In genomic region chr6:33392979-33393378, GRCh38 we compare ENCODE assay signal across 9 cellular contexts. TPM values are rescaled to one million over a fixed set of nuclear protein-coding genes. Genes with fewer than 3 reads are reported as not detected.
DNase-seq lines count a peak whose midpoint lies in the region; ATAC-seq and TF ChIP-seq lines count a peak whose summit lies in the region.
"Had no signal": no experiment of that assay in that cellular context is flagged by ENCODE, and none has a peak within 500 bp of the region (broad histone marks: within the 10 kb centered on the region; RNA-seq: fewer than 3 reads in every experiment).

No MANE protein-coding gene starts in this region.

- H3K4me3 Mint-ChIP-seq in activated naive CD4-positive, alpha-beta T cell treated with anti-CD3 and anti-CD28 coated beads, Interleukin-2, amount 10 ng/mL, durations not matched to agents 7 days and 5 days: peak overlapping the region; percentile 87
- H3K4me3 Mint-ChIP-seq in stimulated activated naive CD8-positive, alpha-beta T cell treated with anti-CD3 and anti-CD28 coated beads, Interleukin-15, amount 100 ng/mL, for 72 hours: peak overlapping the region; percentile 94 to 97

- H3K4me3 ChIP-seq in RWPE2 (ENCODE audit: severe bottlenecking) (peak overlapping the region; percentile 64), fibroblast of lung (replicated peaks in 1 of 4; ENCODE audit: control extremely low read depth in 1 of 4, insufficient read depth in 1 of 4, low read depth in 3 of 4, low read length in 4 of 4) (peak overlapping the region; percentile 57 to 95 (median 74))
- H3K4me3 ChIP-seq: lung had no signal

- H3K4me2 ChIP-seq in fibroblast of lung (ENCODE audit: extremely low read depth, insufficient read depth, low read length): peak overlapping the region; percentile 84

- peaks cover 4% of the 10 kb centered on the region for H3K27me3 Mint-ChIP-seq in activated naive CD4-positive, alpha-beta T cell treated with anti-CD3 and anti-CD28 coated beads, Interleukin-2, amount 10 ng/mL, durations not matched to agents 7 days and 5 days
- no peaks in the 10 kb centered on the region for H3K27me3 Mint-ChIP-seq in stimulated activated naive CD8-positive, alpha-beta T cell treated with anti-CD3 and anti-CD28 coated beads, Interleukin-15, amount 100 ng/mL, for 72 hours

- H3K27ac ChIP-seq in RWPE2 (ENCODE audit: poor library complexity, severe bottlenecking): peak overlapping the region; percentile 67
- H3K27ac ChIP-seq in fibroblast of lung (ENCODE audit: insufficient read depth, low read length): peak overlapping the region; percentile 75
- H3K27ac ChIP-seq in substantia nigra (ENCODE audit: low read depth, low read length, poor library complexity, severe bottlenecking): no peak overlapping the region

- H3K9me3 ChIP-seq in RWPE2 (ENCODE audit: severe bottlenecking): no peaks in the 10 kb centered on the region
- H3K9me3 ChIP-seq in fibroblast of lung (ENCODE audit: control insufficient read depth, insufficient read depth, low read depth, low read length): no peaks in the 10 kb centered on the region

- peak overlapping the region; percentile 97 for H3K27ac Mint-ChIP-seq in activated naive CD4-positive, alpha-beta T cell treated with anti-CD3 and anti-CD28 coated beads, Interleukin-2, amount 10 ng/mL, durations not matched to agents 7 days and 5 days
- peak overlapping the region; percentile 45 to 94 for H3K27ac Mint-ChIP-seq in stimulated activated naive CD8-positive, alpha-beta T cell treated with anti-CD3 and anti-CD28 coated beads, Interleukin-15, amount 100 ng/mL, for 72 hours

- DNase-seq in activated naive CD4-positive, alpha-beta T cell treated with anti-CD3 and anti-CD28 coated beads, Interleukin-2, amount 10 ng/mL, durations not matched to agents 7 days and 5 days: no peak
- no peak for DNase-seq in activated naive CD4-positive, alpha-beta T cell treated with Interleukin-2 at 50 U/mL for 16 hours
- DNase-seq in RWPE2 (ENCODE audit: low spot score) (no peak), fibroblast of lung (ENCODE audit: low read depth in 2 of 2) (no peak), substantia nigra (lab: John Stamatoyannopoulos, UW) (no peak), NCI-H345 treated with DMSO at 0.1 percent for 48 hours (lab: John Stamatoyannopoulos, UW; ENCODE audit: unreplicated experiment) (no peak)
- no peak for DNase-seq in stimulated activated naive CD8-positive, alpha-beta T cell treated with anti-CD3 and anti-CD28 coated beads, Interleukin-15, amount 100 ng/mL, for 72 hours
- no peak for DNase-seq in stimulated activated naive CD4-positive, alpha-beta T cell treated with Interleukin-2 at 50 U/mL for 16 hours (lab: John Stamatoyannopoulos, UW)

- peaks cover 13% of the 10 kb centered on the region for H3K4me1 ChIP-seq in RWPE2 (ENCODE audit: insufficient read depth, poor library complexity, severe bottlenecking)
- H3K4me1 ChIP-seq in fibroblast of lung (ENCODE audit: control insufficient read depth, extremely low read depth, insufficient read depth, low read length): peaks cover 10% of the 10 kb centered on the region

- H2AFZ ChIP-seq in fibroblast of lung (ENCODE audit: low read length): peak overlapping the region; percentile 39

- no peaks in the 10 kb centered on the region for H3K27me3 ChIP-seq in RWPE2 (ENCODE audit: insufficient read depth, poor library complexity, severe bottlenecking)
- H3K27me3 ChIP-seq in fibroblast of lung (ENCODE audit: control insufficient read depth, insufficient read depth, low read length): no peaks in the 10 kb centered on the region

- H3K36me3 Mint-ChIP-seq in activated naive CD4-positive, alpha-beta T cell treated with anti-CD3 and anti-CD28 coated beads, Interleukin-2, amount 10 ng/mL, durations not matched to agents 7 days and 5 days: peaks cover 41% of the 10 kb centered on the region

- H3K79me2 ChIP-seq in fibroblast of lung (ENCODE audit: control insufficient read depth, insufficient read depth, low read length): peaks cover 58% of the 10 kb centered on the region

- ATAC-seq in RWPE2 (ENCODE audit: low read depth): no peak
- ATAC-seq in stimulated activated naive CD8-positive, alpha-beta T cell treated with anti-CD3 and anti-CD28 coated beads, Interleukin-15, amount 100 ng/mL, for 72 hours: no peak

- H3K9me3 Mint-ChIP-seq in activated naive CD4-positive, alpha-beta T cell treated with anti-CD3 and anti-CD28 coated beads, Interleukin-2, amount 10 ng/mL, durations not matched to agents 7 days and 5 days: no peaks in the 10 kb centered on the region
- no peaks in the 10 kb centered on the region for H3K9me3 Mint-ChIP-seq in stimulated activated naive CD8-positive, alpha-beta T cell treated with anti-CD3 and anti-CD28 coated beads, Interleukin-15, amount 100 ng/mL, for 72 hours

- H3K4me1 Mint-ChIP-seq in activated naive CD4-positive, alpha-beta T cell treated with anti-CD3 and anti-CD28 coated beads, Interleukin-2, amount 10 ng/mL, durations not matched to agents 7 days and 5 days: peaks cover 58% of the 10 kb centered on the region
- peaks cover 43% of the 10 kb centered on the region for H3K4me1 Mint-ChIP-seq in stimulated activated naive CD8-positive, alpha-beta T cell treated with anti-CD3 and anti-CD28 coated beads, Interleukin-15, amount 100 ng/mL, for 72 hours

- CTCF ChIA-PET in activated naive CD4-positive, alpha-beta T cell treated with anti-CD3 and anti-CD28 coated beads, Interleukin-2, amount 10 ng/mL, durations not matched to agents 7 days and 5 days (lab: Charles Lee): no interaction called here

- H3K36me3 ChIP-seq in RWPE2 (ENCODE audit: low read depth) (peaks cover 27% of the 10 kb centered on the region), fibroblast of lung (ENCODE audit: control insufficient read depth, insufficient read depth, low read length) (no peaks in the 10 kb centered on the region)

- no peaks in the 10 kb centered on the region for H4K20me1 ChIP-seq in fibroblast of lung (ENCODE audit: control insufficient read depth, extremely low read depth, insufficient read depth, low read length)

- H3K9ac ChIP-seq in fibroblast of lung (ENCODE audit: insufficient read depth, low read length): no peak overlapping the region

- TF ChIP-seq CTCF in RWPE2 (IDR thresholded peaks at IDR 0.05; ENCODE audit: poor library complexity, severe bottlenecking) (no peak), fibroblast of lung (conservative IDR thresholded peaks at IDR 0.05 in 1 of 2, IDR thresholded peaks at IDR 0.05 in 1 of 2; ENCODE audit: low read depth in 1 of 2, low read length in 2 of 2) (no peak)

RNA-seq across cellular contexts. Expression of gene KIFC1, which starts 1.4 kb away (rescaled TPM):
- total RNA-seq in fibroblast of lung: 0.51 and 5.3 TPM in 2 replicates
- 8.0 and 36.6 TPM in 2 replicates for polyA plus RNA-seq in fibroblast of lung
- 7.5 and 33.4 TPM in 2 replicates for polyA plus RNA-seq in fibroblast of lung (2012)
- 6.1 and 27.2 TPM in 2 replicates for polyA minus RNA-seq in fibroblast of lung (ENCODE audit: low replicate concordance)

RNA-seq across cellular contexts. Expression of gene PHF1, which starts 17.8 kb away (rescaled TPM):
- total RNA-seq in fibroblast of lung: 24.4 and 28.9 TPM in 2 replicates
- 29.6 and 32.9 TPM in 2 replicates for polyA plus RNA-seq in fibroblast of lung
- 33.7 and 33.9 TPM in 2 replicates for polyA plus RNA-seq in fibroblast of lung (2012)
- 47.0 and 75.3 TPM in 2 replicates for polyA minus RNA-seq in fibroblast of lung (ENCODE audit: low replicate concordance)

RNA-seq across cellular contexts. Expression of gene CUTA, which starts 24.9 kb away (rescaled TPM):
- 105 and 127 TPM in 2 replicates for total RNA-seq in fibroblast of lung
- polyA plus RNA-seq in fibroblast of lung: 264 and 347 TPM in 2 replicates
- 404 and 504 TPM in 2 replicates for polyA plus RNA-seq in fibroblast of lung (2012)
- polyA minus RNA-seq in fibroblast of lung (ENCODE audit: low replicate concordance): 203 and 241 TPM in 2 replicates

RNA-seq across cellular contexts. Expression of gene SYNGAP1, which starts 26.9 kb away (rescaled TPM):
- 4.6 and 7.3 TPM in 2 replicates for total RNA-seq in fibroblast of lung
- 3.6 and 5.9 TPM in 2 replicates for polyA plus RNA-seq in fibroblast of lung
- polyA plus RNA-seq in fibroblast of lung (2012): 13.7 and 14.9 TPM in 2 replicates
- 8.8 and 12.5 TPM in 2 replicates for polyA minus RNA-seq in fibroblast of lung (ENCODE audit: low replicate concordance)
